Comparison of ENCODE assay signal across 22 cellular contexts in the genomic region with DNA sequence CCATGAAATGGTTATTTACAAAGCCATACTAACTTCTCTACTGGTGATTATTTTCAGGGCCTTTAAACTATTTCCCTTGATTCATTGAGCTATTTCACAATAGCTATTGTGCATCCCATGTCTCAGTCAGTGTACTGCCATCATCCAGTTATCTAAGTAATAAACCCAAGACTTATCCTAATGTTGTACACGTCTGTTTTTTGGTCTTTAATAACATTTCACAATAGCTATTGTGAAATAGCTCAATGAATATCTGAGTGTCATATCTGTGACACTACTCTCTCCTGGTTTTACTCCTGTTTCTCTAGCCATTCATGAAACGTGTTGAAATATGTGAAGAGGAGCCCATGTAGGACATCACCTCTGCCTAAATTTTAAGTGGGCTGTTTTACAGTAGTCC.
"Had no signal": no experiment of that assay in that cellular context is flagged by ENCODE, and none has a peak within 500 bp of the region (broad histone marks: within the 10 kb centered on the region; RNA-seq: fewer than 3 reads in every experiment).

No MANE protein-coding gene starts in this region.

- DNase-seq: activated CD4-positive, alpha-beta T cell treated with anti-CD3 and anti-CD28 coated beads, Interleukin-2, amount 50 U/mL, for 48 hours; activated CD8-positive, alpha-beta memory T cell treated with anti-CD3 and anti-CD28 coated beads, Interleukin-2, amount 10 ng/mL, durations not matched to agents 7 days and 5 days; activated naive CD4-positive, alpha-beta T cell treated with anti-CD3 and anti-CD28 coated beads, Interleukin-2, amount 50 U/mL, for 16 hours; activated T-cell treated with anti-CD3 and anti-CD28 coated beads, Interleukin-2, amount 50 U/mL, for 1 hour; amniotic stem cell; effector memory CD8-positive, alpha-beta T cell; kidney glomerular epithelial cell; left ventricle myocardium superior; posterior cingulate gyrus; retina; stimulated activated CD4-positive, alpha-beta T cell treated with anti-CD3 and anti-CD28 coated beads, Interleukin-15, amount 100 ng/mL, for 24 hours; stimulated activated CD4-positive, alpha-beta T cell treated with anti-CD3 and anti-CD28 coated beads, Interleukin-4, amount 100 ng/mL, for 1 hour; stimulated activated naive CD4-positive, alpha-beta T cell; T-helper 17 cell; transverse colon; WERI-Rb-1 had no signal

- H3K4me3 Mint-ChIP-seq: activated CD8-positive, alpha-beta memory T cell treated with anti-CD3 and anti-CD28 coated beads, Interleukin-2, amount 10 ng/mL, durations not matched to agents 7 days and 5 days; dendritic cell treated with granulocyte-macrophage colony-stimulating factor and Interleukin-4, amounts not matched to agents 40 ng/mL and 50 ng/mL, for 4 days; effector memory CD8-positive, alpha-beta T cell; memory B cell; natural killer cell treated with Interleukin-12 subunit alpha and Interleukin-12 subunit beta and Interleukin-15 and Interleukin-18, amount 100 ng/mL, for 72 hours; T-helper 17 cell had no signal

- H3K27ac Mint-ChIP-seq: activated CD8-positive, alpha-beta memory T cell treated with anti-CD3 and anti-CD28 coated beads, Interleukin-2, amount 10 ng/mL, durations not matched to agents 7 days and 5 days; dendritic cell treated with granulocyte-macrophage colony-stimulating factor and Interleukin-4, amounts not matched to agents 40 ng/mL and 50 ng/mL, for 4 days; effector memory CD8-positive, alpha-beta T cell; memory B cell; natural killer cell treated with Interleukin-12 subunit alpha and Interleukin-12 subunit beta and Interleukin-15 and Interleukin-18, amount 100 ng/mL, for 72 hours; T-helper 17 cell had no signal

- H3K27ac ChIP-seq: epithelial cell of prostate, skin epidermis, transverse colon, vagina, WERI-Rb-1 had no signal

- H3K4me1 Mint-ChIP-seq: activated CD8-positive, alpha-beta memory T cell treated with anti-CD3 and anti-CD28 coated beads, Interleukin-2, amount 10 ng/mL, durations not matched to agents 7 days and 5 days; memory B cell; T-helper 17 cell had no signal

- H3K36me3 ChIP-seq: transverse colon, vagina, WERI-Rb-1 had no signal

- H3K9me3 Mint-ChIP-seq: dendritic cell treated with granulocyte-macrophage colony-stimulating factor and Interleukin-4, amounts not matched to agents 40 ng/mL and 50 ng/mL, for 4 days had no signal

- H3K9me3 ChIP-seq: transverse colon, vagina had no signal

- H3K4me1 ChIP-seq: transverse colon, vagina had no signal

- H3K27me3 ChIP-seq: transverse colon, vagina had no signal

- H3K27me3 Mint-ChIP-seq: activated CD8-positive, alpha-beta memory T cell treated with anti-CD3 and anti-CD28 coated beads, Interleukin-2, amount 10 ng/mL, durations not matched to agents 7 days and 5 days; dendritic cell treated with granulocyte-macrophage colony-stimulating factor and Interleukin-4, amounts not matched to agents 40 ng/mL and 50 ng/mL, for 4 days; effector memory CD8-positive, alpha-beta T cell; natural killer cell treated with Interleukin-12 subunit alpha and Interleukin-12 subunit beta and Interleukin-15 and Interleukin-18, amount 100 ng/mL, for 72 hours; T-helper 17 cell had no signal

- H3K4me3 ChIP-seq: skin epidermis, transverse colon, vagina had no signal
